9 cellular contexts compared by ENCODE assay signal in the genomic region with DNA sequence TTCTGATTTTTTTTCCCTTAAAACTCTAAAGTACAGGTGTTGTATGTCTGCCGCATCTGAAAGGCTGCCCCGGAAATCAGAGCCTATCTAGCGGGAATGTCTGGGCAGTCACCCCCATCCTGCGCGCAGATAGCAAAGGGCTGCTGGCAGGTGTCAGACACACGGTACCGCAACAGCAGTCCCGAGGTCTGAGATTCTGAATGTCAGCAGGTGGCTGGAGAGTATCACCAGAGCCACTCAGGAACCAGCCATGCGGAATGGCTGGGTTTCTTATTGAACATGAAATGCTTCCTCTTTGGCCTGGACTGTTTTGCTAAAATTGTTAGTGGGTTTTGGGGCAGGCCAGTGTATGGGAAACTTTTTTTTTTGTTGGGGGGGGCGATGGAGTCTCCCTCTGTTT. TPM values are rescaled to one million over a fixed set of nuclear protein-coding genes. Genes with fewer than 3 reads are reported as not detected.
DNase-seq lines count a peak whose midpoint lies in the region; ATAC-seq, FAIRE-seq and TF ChIP-seq lines count a peak whose summit lies in the region.
"Had no signal": no experiment of that assay in that cellular context is flagged by ENCODE, and none has a peak within 500 bp of the region (broad histone marks: within the 10 kb centered on the region; RNA-seq: fewer than 3 reads in every experiment).

No MANE protein-coding gene starts in this region.

- no peaks in the 10 kb centered on the region for H3K27me3 Mint-ChIP-seq in CD8-positive, alpha-beta memory T cell
- H3K27me3 Mint-ChIP-seq in immature natural killer cell (ENCODE audit: low read depth in 3 of 3) = peaks cover 2 to 5% (median 4%) of the 10 kb centered on the region in 3 donors

- peaks cover 5 to 47% (median 6%) of the 10 kb centered on the region in 3 donors for H3K36me3 Mint-ChIP-seq in CD8-positive, alpha-beta memory T cell
- peaks cover 3 to 15% (median 8%) of the 10 kb centered on the region in 3 donors for H3K36me3 Mint-ChIP-seq in immature natural killer cell

- H3K4me1 ChIP-seq in CD8-positive, alpha-beta memory T cell (ENCODE audit: insufficient read depth, low read length) = peaks cover 10% of the 10 kb centered on the region
- peaks cover 42% of the 10 kb centered on the region for H3K4me1 ChIP-seq in Karpas-422 (ENCODE audit: low read length)
- no peaks in the 10 kb centered on the region for H3K4me1 ChIP-seq in breast epithelium

- H3K36me3 ChIP-seq in CD8-positive, alpha-beta memory T cell (ENCODE audit: insufficient read depth, low read length) = peaks cover 17% of the 10 kb centered on the region
- H3K36me3 ChIP-seq in Karpas-422 (ENCODE audit: insufficient read depth, low read length) = peaks cover 5% of the 10 kb centered on the region; the same call in 1 of the 2 replicates
- H3K36me3 ChIP-seq in breast epithelium = no peaks in the 10 kb centered on the region

- H3K4me3 ChIP-seq in CD8-positive, alpha-beta memory T cell (ENCODE audit: low read length) = no peak overlapping the region
- H3K4me3 ChIP-seq in Karpas-422 (ENCODE audit: low read length) (no peak overlapping the region; the same call in 1 of the 2 replicates), breast epithelium (no peak overlapping the region)

- POLR2A ChIA-PET in CD8-positive, alpha-beta memory T cell (lab: Charles Lee) = no interaction called here

- DNase-seq in CD8-positive, alpha-beta memory T cell = no peak
- DNase-seq in Karpas-422 = peak; percentile 71
- DNase-seq in breast epithelium (ENCODE audit: low spot score in 2 of 2) = no peak
- no peak for DNase-seq in H54 (ENCODE audit: insufficient read length, low spot score)
- DNase-seq in NCI-H82 (lab: John Stamatoyannopoulos, UW) = no peak
- no peak for DNase-seq in HTR-8/SVneo (ENCODE audit: insufficient read length, low spot score)
- no peak for DNase-seq in immature natural killer cell

- no peaks in the 10 kb centered on the region; the same call in 1 of the 2 replicates for H4K20me1 ChIP-seq in Karpas-422 (ENCODE audit: insufficient read depth, low read depth, low read length)

- no peak overlapping the region for H3K27ac ChIP-seq in CD8-positive, alpha-beta memory T cell (ENCODE audit: low read depth, low read length)
- H3K27ac ChIP-seq in Karpas-422 (ENCODE audit: low read length) (peak overlapping the region; percentile 90), breast epithelium (peak overlapping the region; percentile 54 to 81)
- H3K27ac ChIP-seq: epithelial cell of prostate had no signal

- no peak for FAIRE-seq in H54 (lab: Jason Lieb, UNC)
- no peak for FAIRE-seq in HTR-8/SVneo (lab: Jason Lieb, UNC)

- CTCF ChIA-PET in CD8-positive, alpha-beta memory T cell (lab: Charles Lee) = no interaction called here

- H3K27ac Mint-ChIP-seq in CD8-positive, alpha-beta memory T cell = peak overlapping the region in 6 of 8 donors; percentile 25 to 87 (median 50)
- H3K27ac Mint-ChIP-seq in immature natural killer cell = peak overlapping the region in 3 of 6 donors; percentile 9 to 41 (median 29)

- intact Hi-C loops in breast epithelium (cut with DNase I; ENCODE audit: low total_unique reads) = loop anchor here (10.0 kb wide), 1 partner anchor 1810 kb away; no protein-coding TSS in a partner anchor

- H3K4me3 Mint-ChIP-seq in CD8-positive, alpha-beta memory T cell = no peak overlapping the region
- no peak overlapping the region for H3K4me3 Mint-ChIP-seq in immature natural killer cell

- TF ChIP-seq POLR2A in breast epithelium (IDR thresholded peaks at IDR 0.05) (no peak), H54 (IDR thresholded peaks at IDR 0.05; ENCODE audit: low read depth, low read length) (no peak)

- H3K9me3 Mint-ChIP-seq in CD8-positive, alpha-beta memory T cell = no peaks in the 10 kb centered on the region
- no peaks in the 10 kb centered on the region for H3K9me3 Mint-ChIP-seq in immature natural killer cell

- H2AFZ ChIP-seq in Karpas-422 (ENCODE audit: low read length) = no peak overlapping the region

- H3K79me2 ChIP-seq in Karpas-422 (ENCODE audit: low read length) = no peaks in the 10 kb centered on the region

- H3K4me2 ChIP-seq in Karpas-422 (ENCODE audit: low read depth, low read length, poor library complexity, severe bottlenecking) = peak overlapping the region; percentile 58

- peak overlapping the region; percentile 34; the same call in 1 of the 2 replicates for H3K9ac ChIP-seq in Karpas-422 (ENCODE audit: low read length)

- no peaks in the 10 kb centered on the region for H3K9me2 ChIP-seq in Karpas-422 (replicated peaks; ENCODE audit: insufficient read depth, low read length)

- H3K4me1 Mint-ChIP-seq in CD8-positive, alpha-beta memory T cell = peaks cover 5 to 10% (median 6%) of the 10 kb centered on the region in 3 donors
- peaks cover 4 to 8% of the 10 kb centered on the region in 2 donors for H3K4me1 Mint-ChIP-seq in immature natural killer cell

- ATAC-seq in GM19468 (IDR thresholded peaks at IDR 0.05; ENCODE audit: extremely low read depth, unreplicated experiment) = peak; percentile 78

- TF ChIP-seq CTCF in breast epithelium (IDR thresholded peaks at IDR 0.05) = no peak

- no peaks in the 10 kb centered on the region for H3K27me3 ChIP-seq in CD8-positive, alpha-beta memory T cell (ENCODE audit: insufficient read depth, low read length, poor library complexity, severe bottlenecking)
- H3K27me3 ChIP-seq in Karpas-422 (ENCODE audit: low read length) (no peaks in the 10 kb centered on the region), breast epithelium (no peaks in the 10 kb centered on the region)

- no peaks in the 10 kb centered on the region for H3K9me3 ChIP-seq in CD8-positive, alpha-beta memory T cell (ENCODE audit: low read length)
- H3K9me3 ChIP-seq in Karpas-422 (ENCODE audit: low read length) = no peaks in the 10 kb centered on the region
- H3K9me3 ChIP-seq in breast epithelium = no peaks in the 10 kb centered on the region

RNA-seq across cellular contexts. Expression of a gene that starts 53.3 kb away (rescaled TPM):
- total RNA-seq in CD8-positive, alpha-beta memory T cell = 10 to 100 TPM; 64.3 to 64.5 TPM
- polyA plus RNA-seq in CD8-positive, alpha-beta memory T cell = 108 TPM
- total RNA-seq in Karpas-422 (2014; rRNA removed; shearing (Covaris generic); ENCODE audit: low replicate concordance) = 53.8 and 79.0 TPM in 2 replicates
- 10 to 100 TPM; 23.3 to 37.3 (median 26.5) TPM for total RNA-seq in breast epithelium
- 10 to 100 TPM; 31.1 to 59.4 (median 38.9) TPM for polyA plus RNA-seq in immature natural killer cell
